Comparison of ENCODE assay signal across 32 cellular contexts in genomic region chr15:95252404-95252803, GRCh38.
DNase-seq lines count a peak whose midpoint lies in the region; ATAC-seq, FAIRE-seq and TF ChIP-seq lines count a peak whose summit lies in the region.
"Had no signal": no experiment of that assay in that cellular context is flagged by ENCODE, and none has a peak within 500 bp of the region (broad histone marks: within the 10 kb centered on the region; RNA-seq: fewer than 3 reads in every experiment).

No MANE protein-coding gene starts in this region.

- ATAC-seq in Panc1 = peak; percentile 63
- ATAC-seq in left colon = no peak
- ATAC-seq: activated CD8-positive, alpha-beta T cell treated with anti-CD3 and anti-CD28 coated beads, Interleukin-2, amount 10 ng/mL, durations not matched to agents 7 days and 5 days; activated naive CD4-positive, alpha-beta T cell treated with anti-CD3 and anti-CD28 coated beads, Interleukin-2, amount 50 U/mL, for 72 hours; esophagus mucosa; gastroesophageal sphincter; GM12878; left lung had no signal

- POLR2A ChIA-PET in Panc1 (lab: Charles Lee) = no interaction called here
- POLR2A ChIA-PET in endothelial cell of umbilical vein (lab: Charles Lee) = interaction anchor here (0.9 to 1.1 kb wide), 2 partner anchors 1076 to 1078 kb away, joined by 3 to 7 read pairs; partner anchors contain the start of gene NR2F2

- TF ChIP-seq POLR2A in endothelial cell of umbilical vein (IDR thresholded peaks at IDR 0.05; ENCODE audit: low read depth, low read length) = no peak

- no peaks in the 10 kb centered on the region for H3K4me1 ChIP-seq in Panc1 (ENCODE audit: control insufficient read depth, insufficient read depth, low read length)
- H3K4me1 ChIP-seq in endothelial cell of umbilical vein (ENCODE audit: control insufficient read depth, extremely low read depth, insufficient read depth, low read length) = peaks cover 32% of the 10 kb centered on the region
- H3K4me1 ChIP-seq: HAP-1, left lung, parathyroid adenoma had no signal

- H3K27me3 Mint-ChIP-seq in Calu3 (ENCODE audit: unreplicated experiment) = no peaks in the 10 kb centered on the region
- H3K27me3 Mint-ChIP-seq: IgD-negative memory B cell, type B pancreatic cell had no signal

- FAIRE-seq in endothelial cell of umbilical vein (lab: Jason Lieb, UNC) = peak; percentile 73
- FAIRE-seq: GM12878, small intestine had no signal

- no peaks in the 10 kb centered on the region for H3K27me3 ChIP-seq in Panc1 (ENCODE audit: control insufficient read depth, insufficient read depth, low read length)
- no peaks in the 10 kb centered on the region for H3K27me3 ChIP-seq in endothelial cell of umbilical vein (ENCODE audit: control insufficient read depth in 2 of 2, insufficient read depth in 2 of 2, low read length in 2 of 2)
- no peaks in the 10 kb centered on the region for H3K27me3 ChIP-seq in H7 (ENCODE audit: control insufficient read depth, insufficient read depth, low read length)
- H3K27me3 ChIP-seq: gastroesophageal sphincter, left lung, neural progenitor cell had no signal

- H4K20me1 ChIP-seq in endothelial cell of umbilical vein (replicated peaks; ENCODE audit: control insufficient read depth, extremely low read depth, insufficient read depth, low read length) = no peaks in the 10 kb centered on the region

- H2AFZ ChIP-seq in endothelial cell of umbilical vein (ENCODE audit: low read depth, low read length) = no peak overlapping the region
- H2AFZ ChIP-seq: neural progenitor cell, parathyroid adenoma had no signal

- no peak overlapping the region for H3K9ac ChIP-seq in endothelial cell of umbilical vein (replicated peaks; ENCODE audit: extremely low read depth, insufficient read depth, low read length)
- H3K9ac ChIP-seq: neural progenitor cell, parathyroid adenoma had no signal

- peaks cover 43% of the 10 kb centered on the region; the same call in 1 of the 2 replicates for H3K9me3 ChIP-seq in Panc1 (ENCODE audit: control insufficient read depth, insufficient read depth, low read depth, low read length)
- no peaks in the 10 kb centered on the region for H3K9me3 ChIP-seq in endothelial cell of umbilical vein (replicated peaks; ENCODE audit: control insufficient read depth, insufficient read depth, low read length)
- H3K9me3 ChIP-seq: gastroesophageal sphincter, HAP-1, left lung had no signal

- in situ Hi-C loops in Panc1 (cut with HindIII; ENCODE audit: low pct_unique_long_range_greater_than_20kb, low sequenced_read_pairs) = no loop called here

- dilution Hi-C loops in endothelial cell of umbilical vein (cut with MboI; ENCODE audit: extremely low pct_ligation_motif_present, low sequenced_read_pairs) = no loop called here

- H3K27ac ChIP-seq in Panc1 (ENCODE audit: low read length) (no peak overlapping the region; the same call in 1 of the 2 replicates), endothelial cell of umbilical vein (ENCODE audit: insufficient read depth, low read depth, low read length) (peak overlapping the region; percentile 59)
- H3K27ac ChIP-seq: coronary artery, gastroesophageal sphincter, left lung, neural progenitor cell, parathyroid adenoma, WERI-Rb-1 had no signal

- peaks cover 10% of the 10 kb centered on the region for H3K9me3 Mint-ChIP-seq in Calu3 (ENCODE audit: low read depth, unreplicated experiment)
- H3K9me3 Mint-ChIP-seq: activated naive CD4-positive, alpha-beta T cell treated with anti-CD3 and anti-CD28 coated beads, Interleukin-2, amount 50 U/mL, for 72 hours; activated T-helper 2 cell treated with anti-CD3 and anti-CD28 coated beads, Interferon-gamma antibody, Interleukin-2, Interleukin-4, amounts not matched to agents 10 μg/mL and 5 μg/mL and 100 μg/mL, durations not matched to agents 14 hours and 24 hours and 36 hours; CD4-positive, alpha-beta T cell; IgD-negative memory B cell; neural progenitor cell had no signal

- H3K4me3 ChIP-seq in Panc1 (ENCODE audit: low read depth in 2 of 2, low read length in 2 of 2) = no peak overlapping the region
- no peak overlapping the region for H3K4me3 ChIP-seq in endothelial cell of umbilical vein (replicated peaks in 1 of 3; ENCODE audit: insufficient read depth in 1 of 3, low read depth in 1 of 3, low read length in 3 of 3)
- no peak overlapping the region for H3K4me3 ChIP-seq in H7 (ENCODE audit: insufficient read depth, low read depth, low read length)
- H3K4me3 ChIP-seq: coronary artery, gastroesophageal sphincter, GM12878, HAP-1, left lung, neural progenitor cell had no signal

- CTCF ChIA-PET in Calu3 (lab: Charles Lee) (no interaction called here), Panc1 (lab: Charles Lee) (no interaction called here), endothelial cell of umbilical vein (lab: Charles Lee) (interaction anchor here (0.6 to 2.0 kb wide), 11 partner anchors 38 to 1993 kb away, joined by 3 to 5 read pairs (median 4); no protein-coding TSS in a partner anchor)

- no peaks in the 10 kb centered on the region for H3K36me3 ChIP-seq in Panc1 (ENCODE audit: control insufficient read depth, insufficient read depth, low read length)
- H3K36me3 ChIP-seq in endothelial cell of umbilical vein (ENCODE audit: control insufficient read depth in 2 of 2, extremely low read depth in 1 of 2, insufficient read depth in 2 of 2, low read length in 2 of 2) = no peaks in the 10 kb centered on the region
- no peaks in the 10 kb centered on the region for H3K36me3 ChIP-seq in H7 (replicated peaks; ENCODE audit: control insufficient read depth, insufficient read depth, low read length)
- H3K36me3 ChIP-seq: gastroesophageal sphincter, HAP-1, left lung, neural progenitor cell, WERI-Rb-1 had no signal

- intact Hi-C loops in Calu3 (cut with micrococcal nuclease; ENCODE audit: unreplicated experiment) (loop anchor here (2.0 to 10.0 kb wide), 2 partner anchors 222 to 922 kb away; no protein-coding TSS in a partner anchor), Panc1 (cut with micrococcal nuclease; ENCODE audit: unreplicated experiment) (loop anchor here (10.0 kb wide), 1 partner anchor 228 kb away; no protein-coding TSS in a partner anchor), endothelial cell of umbilical vein (cut with micrococcal nuclease) (loop anchor here (1.0 to 10.0 kb wide), 7 partner anchors 76 to 838 kb away; no protein-coding TSS in a partner anchor), left colon (cut with DNase I, micrococcal nuclease) (loop anchor here in 1 of 2 donors (10.0 kb wide), 2 partner anchors 1072 to 1982 kb away; no protein-coding TSS in a partner anchor)

- no peaks in the 10 kb centered on the region for H3K79me2 ChIP-seq in endothelial cell of umbilical vein (ENCODE audit: control insufficient read depth, insufficient read depth, low read length)
- H3K79me2 ChIP-seq: parathyroid adenoma had no signal

- H3K4me3 Mint-ChIP-seq in Calu3 (ENCODE audit: low read depth, unreplicated experiment) = no peak overlapping the region
- H3K4me3 Mint-ChIP-seq: activated CD8-positive, alpha-beta T cell treated with anti-CD3 and anti-CD28 coated beads, Interleukin-2, amount 10 ng/mL, durations not matched to agents 7 days and 5 days; CD4-positive, alpha-beta T cell; IgD-negative memory B cell; neural progenitor cell; type B pancreatic cell had no signal

- H3K4me2 ChIP-seq in endothelial cell of umbilical vein (ENCODE audit: insufficient read depth, low read length) = peak overlapping the region; percentile 15
- H3K4me2 ChIP-seq: neural progenitor cell had no signal

- DNase-seq in Calu3 (no peak), Panc1 (ENCODE audit: low read depth, low spot score) (no peak), endothelial cell of umbilical vein (ENCODE audit: low read depth, low spot score) (peak; percentile 82), kidney tubule cell (ENCODE audit: low spot score) (peak; percentile 10), NOMO-1 treated with DMSO at 0.1 percent for 48 hours (lab: John Stamatoyannopoulos, UW; ENCODE audit: unreplicated experiment) (no peak), H7 (no peak), left colon (no peak), NCI-H1092 treated with DMSO at 0.1 percent for 48 hours (lab: John Stamatoyannopoulos, UW) (no peak)
- DNase-seq: activated CD4-positive, alpha-beta T cell treated with anti-CD3 and anti-CD28 coated beads for 4 hours; activated CD8-positive, alpha-beta T cell treated with anti-CD3 and anti-CD28 coated beads, Interleukin-2, amount 10 ng/mL, durations not matched to agents 7 days and 5 days; aorta; CD4-positive, alpha-beta T cell; hippocampal formation; left lung; NCI-H187; NCI-H510A; RPMI8226; small intestine; stimulated activated naive CD4-positive, alpha-beta T cell; T1000; WERI-Rb-1 had no signal

- peaks cover 61% of the 10 kb centered on the region for H3K4me1 Mint-ChIP-seq in Calu3 (ENCODE audit: low read depth, unreplicated experiment)
- H3K4me1 Mint-ChIP-seq: IgD-negative memory B cell, neural progenitor cell had no signal

- H3K9me1 ChIP-seq in endothelial cell of umbilical vein (replicated peaks; ENCODE audit: control insufficient read depth, extremely low read depth, insufficient read depth, low read length) = no peaks in the 10 kb centered on the region

- BruUV-seq in Calu3 (replicated peaks; lab: Mats Ljungman, UMichigan) = no TSS peak
- BruUV-seq in Panc1 (replicated peaks; lab: Mats Ljungman, UMichigan) = no TSS peak
- no TSS peak for BruUV-seq in endothelial cell of umbilical vein (replicated peaks; lab: Mats Ljungman, UMichigan)

- peak overlapping the region; percentile 19 for H3K27ac Mint-ChIP-seq in Calu3 (ENCODE audit: unreplicated experiment)
- H3K27ac Mint-ChIP-seq: activated CD8-positive, alpha-beta T cell treated with anti-CD3 and anti-CD28 coated beads, Interleukin-2, amount 10 ng/mL, durations not matched to agents 7 days and 5 days; activated naive CD4-positive, alpha-beta T cell treated with anti-CD3 and anti-CD28 coated beads, Interleukin-2, amount 50 U/mL, for 72 hours; activated T-helper 2 cell treated with anti-CD3 and anti-CD28 coated beads, Interferon-gamma antibody, Interleukin-2, Interleukin-4, amounts not matched to agents 10 μg/mL and 5 μg/mL and 100 μg/mL, durations not matched to agents 14 hours and 24 hours and 36 hours; CD4-positive, alpha-beta T cell; IgD-negative memory B cell; neural progenitor cell; type B pancreatic cell had no signal

- TF ChIP-seq CTCF in Calu3 (IDR thresholded peaks at IDR 0.05; ENCODE audit: unreplicated experiment) (no peak), Panc1 (IDR thresholded peaks at IDR 0.05) (no peak), endothelial cell of umbilical vein (IDR thresholded peaks at IDR 0.05; ENCODE audit: extremely low read depth in 1 of 2, insufficient read depth in 1 of 2, low read depth in 1 of 2, low read length in 2 of 2) (no peak)

- peaks cover 2% of the 10 kb centered on the region for H3K36me3 Mint-ChIP-seq in Calu3 (ENCODE audit: insufficient read depth, unreplicated experiment)
- H3K36me3 Mint-ChIP-seq: activated naive CD4-positive, alpha-beta T cell treated with anti-CD3 and anti-CD28 coated beads, Interleukin-2, amount 50 U/mL, for 72 hours; IgD-negative memory B cell; neural progenitor cell had no signal

TF ChIP-seq in endothelial cell of umbilical vein, 7 proteins besides CTCF, POLR2A, EP300 and RAD21 (continues in another document):
- TF ChIP-seq POLR2AphosphoS5 (IDR thresholded peaks at IDR 0.05; ENCODE audit: insufficient read depth, low read depth, low read length) = peak; percentile 34
- no peak for TF ChIP-seq GATA2 (IDR thresholded peaks at IDR 0.05; ENCODE audit: insufficient read depth, insufficient read length, low read depth, low read length)
- peak; percentile 91 for TF ChIP-seq JUN (IDR thresholded peaks at IDR 0.05; ENCODE audit: borderline replicate concordance, insufficient read depth, insufficient read length, low read depth)

Comparison
In these comparisons a context has a peak if more than half of its experiments do, and no peak if none do; other contexts are left out.
1. DNase-seq: peak in endothelial cell of umbilical vein (single experiment) and kidney tubule cell (single experiment); none in Calu3 (single experiment), Panc1 (single experiment), NOMO-1 treated with DMSO at 0.1 percent for 48 hours (single experiment), H7 (single experiment), left colon (0 of 2) and NCI-H1092 treated with DMSO at 0.1 percent for 48 hours (single experiment).